1 cellular context compared by ENCODE assay signal in genomic region chr18:9804517-9805104, GRCh38.
TF ChIP-seq lines count a peak whose summit lies in the region.

No MANE protein-coding gene starts in this region.

TF ChIP-seq in IMR-90, 13 proteins besides CTCF, POLR2A, EP300 and RAD21 (continued from another document):
- TF ChIP-seq USF2 (IDR thresholded peaks at IDR 0.05; ENCODE audit: low read depth, low read length) (no peak), CHD1 (IDR thresholded peaks at IDR 0.05; ENCODE audit: low read depth, low read length) (no peak)
TF ChIP-seq in IMR-90: peak in this region for 0.
